In genomic region chr3:103511891-103512290, GRCh38 we compare ENCODE assay signal across 17 cellular contexts.
DNase-seq lines count a peak whose midpoint lies in the region; ATAC-seq and TF ChIP-seq lines count a peak whose summit lies in the region.
"Had no signal": no experiment of that assay in that cellular context is flagged by ENCODE, and none has a peak within 500 bp of the region (broad histone marks: within the 10 kb centered on the region; RNA-seq: fewer than 3 reads in every experiment).

No MANE protein-coding gene starts in this region.

- H3K4me3 Mint-ChIP-seq in neural progenitor cell = no peak overlapping the region
- H3K4me3 Mint-ChIP-seq: CD4-positive, CD25-positive, alpha-beta regulatory T cell; T-cell had no signal

- H3K4me1 Mint-ChIP-seq in neural progenitor cell = no peaks in the 10 kb centered on the region
- H3K4me1 Mint-ChIP-seq: CD4-positive, CD25-positive, alpha-beta regulatory T cell; T-cell had no signal

- no peak overlapping the region for H3K27ac Mint-ChIP-seq in neural progenitor cell
- H3K27ac Mint-ChIP-seq: CD4-positive, CD25-positive, alpha-beta regulatory T cell; T-cell had no signal

- H3K36me3 ChIP-seq in neural progenitor cell = no peaks in the 10 kb centered on the region

- H2AFZ ChIP-seq in neural progenitor cell (replicated peaks) = no peak overlapping the region

- H3K4me3 ChIP-seq in neural progenitor cell = no peak overlapping the region
- H3K4me3 ChIP-seq: A549, PC-9, SK-N-MC had no signal

- H4K20me1 ChIP-seq in neural progenitor cell (ENCODE audit: low read depth) = no peaks in the 10 kb centered on the region

- H3K27me3 ChIP-seq in neural progenitor cell = no peaks in the 10 kb centered on the region

- H3K4me1 ChIP-seq in neural progenitor cell = peaks cover 18% of the 10 kb centered on the region
- H3K4me1 ChIP-seq: A549 had no signal

- H3K36me3 Mint-ChIP-seq in neural progenitor cell = no peaks in the 10 kb centered on the region
- H3K36me3 Mint-ChIP-seq: CD4-positive, CD25-positive, alpha-beta regulatory T cell; T-cell had no signal

- no peak overlapping the region for H3K9ac ChIP-seq in neural progenitor cell
- H3K9ac ChIP-seq: KMS-11 had no signal

- no peaks in the 10 kb centered on the region for H3F3A ChIP-seq in neural progenitor cell (ENCODE audit: low read depth)

- H3K27me3 Mint-ChIP-seq in neural progenitor cell (ENCODE audit: insufficient read depth, low read depth) = no peaks in the 10 kb centered on the region
- H3K27me3 Mint-ChIP-seq: CD4-positive, CD25-positive, alpha-beta regulatory T cell; T-cell had no signal

- no peak overlapping the region for H3K27ac ChIP-seq in neural progenitor cell
- H3K27ac ChIP-seq: A549, KMS-11, PC-9, SK-N-MC had no signal

- DNase-seq in neural progenitor cell (ENCODE audit: low spot score) = no peak
- no peak for DNase-seq in activated CD4-positive, alpha-beta T cell treated with anti-CD3 and anti-CD28 coated beads for 1 hour
- DNase-seq: AML-193; CD4-positive, CD25-positive, alpha-beta regulatory T cell; DMS79 treated with DMSO at 0.1 percent for 48 hours; NCI-H1105; NCI-H1694 treated with DMSO at 0.1 percent for 48 hours; PC-9; T-cell had no signal

- H3K4me2 ChIP-seq in neural progenitor cell = peak overlapping the region; percentile 33
- H3K4me2 ChIP-seq: A549, KMS-11, PC-9 had no signal

- no peaks in the 10 kb centered on the region for H3K9me3 ChIP-seq in neural progenitor cell (ENCODE audit: low read depth)
- H3K9me3 ChIP-seq: A549 had no signal

- no peaks in the 10 kb centered on the region for H3K79me2 ChIP-seq in neural progenitor cell (ENCODE audit: low read depth)

- no peaks in the 10 kb centered on the region for H3K9me3 Mint-ChIP-seq in neural progenitor cell

- no peak for TF ChIP-seq CTCF in neural progenitor cell (IDR thresholded peaks at IDR 0.05)

- ATAC-seq in GM18511 (IDR thresholded peaks at IDR 0.05; ENCODE audit: unreplicated experiment) (peak; percentile 58), GM19463 (IDR thresholded peaks at IDR 0.05; ENCODE audit: unreplicated experiment) (peak; percentile 41), HG03342 (IDR thresholded peaks at IDR 0.05; ENCODE audit: unreplicated experiment) (peak; percentile 72), HG03520 (IDR thresholded peaks at IDR 0.05; ENCODE audit: unreplicated experiment) (no peak), HG02642 (IDR thresholded peaks at IDR 0.05; ENCODE audit: poor library complexity, unreplicated experiment) (no peak)
- ATAC-seq: A549, T-cell had no signal

Comparison
In these comparisons a context has a peak if more than half of its experiments do, and no peak if none do; other contexts are left out.
1. ATAC-seq: peak in GM18511 (single experiment), GM19463 (single experiment) and HG03342 (single experiment); none in HG03520 (single experiment) and HG02642 (single experiment).